In the genomic region with DNA sequence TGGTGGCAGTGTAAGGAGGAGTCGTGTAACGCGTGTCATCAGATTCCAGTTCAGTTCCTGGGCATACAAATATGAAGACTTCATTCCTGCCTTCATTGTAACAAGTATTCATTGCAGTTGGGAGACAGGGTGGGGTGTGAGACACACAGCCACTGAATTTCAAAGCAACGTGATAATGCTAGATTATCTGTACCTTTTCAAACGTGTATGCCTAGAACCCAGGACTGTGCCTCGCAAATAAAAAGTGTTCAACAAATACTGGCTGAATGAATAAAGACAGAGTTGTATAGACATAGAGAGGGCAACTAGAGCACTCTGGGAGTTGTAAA, we compare ENCODE assay signal across 8 cellular contexts. TPM values are rescaled to one million over a fixed set of nuclear protein-coding genes. Genes with fewer than 3 reads are reported as not detected.
DNase-seq lines count a peak whose midpoint lies in the region; ATAC-seq lines count a peak whose summit lies in the region.

No MANE protein-coding gene starts in this region.

- peak overlapping the region; percentile 95 for H3K4me3 ChIP-seq in iPS-15b (ENCODE audit: low read depth, low read length)

- H3K9me3 Mint-ChIP-seq in T-helper 1 cell treated with Interleukin-12 subunit alpha and Interleukin-12 subunit beta and Interleukin-4 antibody, amounts not matched to agents 30 μg/mL and 1 μg/mL, for 36 hours = no peaks in the 10 kb centered on the region
- H3K9me3 Mint-ChIP-seq in activated T-helper 1 cell treated with anti-CD3 and anti-CD28 coated beads, Interleukin-12 subunit alpha, Interleukin-12 subunit beta, Interleukin-2, Interleukin-4 antibody, amounts not matched to agents 30 ng/mL and 10 ng/mL and 1 ng/mL, durations not matched to agents 14 hours and 24 hours and 36 hours = no peaks in the 10 kb centered on the region
- H3K9me3 Mint-ChIP-seq in stimulated activated memory B cell treated with anti-CD40 and anti-IgM and Interleukin-4, amounts not matched to agents 10 μg/mL and 1 μg/mL and 100 μg/mL, for 72 hours = no peaks in the 10 kb centered on the region

- peaks cover 18% of the 10 kb centered on the region for H3K4me1 ChIP-seq in iPS-15b (ENCODE audit: control insufficient read depth, insufficient read depth, low read length)

- no peak overlapping the region for H3K27ac Mint-ChIP-seq in T-helper 1 cell treated with Interleukin-12 subunit alpha and Interleukin-12 subunit beta and Interleukin-4 antibody, amounts not matched to agents 30 μg/mL and 1 μg/mL, for 36 hours
- H3K27ac Mint-ChIP-seq in activated T-helper 1 cell treated with anti-CD3 and anti-CD28 coated beads, Interleukin-12 subunit alpha, Interleukin-12 subunit beta, Interleukin-2, Interleukin-4 antibody, amounts not matched to agents 30 ng/mL and 10 ng/mL and 1 ng/mL, durations not matched to agents 14 hours and 24 hours and 36 hours = peak overlapping the region; percentile 53
- peak overlapping the region; percentile 91 for H3K27ac Mint-ChIP-seq in stimulated activated memory B cell treated with anti-CD40 and anti-IgM and Interleukin-4, amounts not matched to agents 10 μg/mL and 1 μg/mL and 100 μg/mL, for 72 hours

- H3K4me3 Mint-ChIP-seq in T-helper 1 cell treated with Interleukin-12 subunit alpha and Interleukin-12 subunit beta and Interleukin-4 antibody, amounts not matched to agents 30 μg/mL and 1 μg/mL, for 36 hours = peak overlapping the region; percentile 94
- H3K4me3 Mint-ChIP-seq in activated T-helper 1 cell treated with anti-CD3 and anti-CD28 coated beads, Interleukin-12 subunit alpha, Interleukin-12 subunit beta, Interleukin-2, Interleukin-4 antibody, amounts not matched to agents 30 ng/mL and 10 ng/mL and 1 ng/mL, durations not matched to agents 14 hours and 24 hours and 36 hours = peak overlapping the region; percentile 100
- peak overlapping the region; percentile 91 for H3K4me3 Mint-ChIP-seq in stimulated activated memory B cell treated with anti-CD40 and anti-IgM and Interleukin-4, amounts not matched to agents 10 μg/mL and 1 μg/mL and 100 μg/mL, for 72 hours

- H3K27me3 Mint-ChIP-seq in T-helper 1 cell treated with Interleukin-12 subunit alpha and Interleukin-12 subunit beta and Interleukin-4 antibody, amounts not matched to agents 30 μg/mL and 1 μg/mL, for 36 hours (ENCODE audit: low read depth) = peaks cover 11% of the 10 kb centered on the region
- peaks cover 5% of the 10 kb centered on the region for H3K27me3 Mint-ChIP-seq in activated T-helper 1 cell treated with anti-CD3 and anti-CD28 coated beads, Interleukin-12 subunit alpha, Interleukin-12 subunit beta, Interleukin-2, Interleukin-4 antibody, amounts not matched to agents 30 ng/mL and 10 ng/mL and 1 ng/mL, durations not matched to agents 14 hours and 24 hours and 36 hours (ENCODE audit: insufficient read depth)
- H3K27me3 Mint-ChIP-seq in stimulated activated memory B cell treated with anti-CD40 and anti-IgM and Interleukin-4, amounts not matched to agents 10 μg/mL and 1 μg/mL and 100 μg/mL, for 72 hours = no peaks in the 10 kb centered on the region

- DNase-seq in T-helper 1 cell (no peak), NCI-H187 (lab: John Stamatoyannopoulos, UW) (no peak)
- no peak for DNase-seq in activated T-helper 1 cell treated with anti-CD3 and anti-CD28 coated beads, Interleukin-12 subunit alpha, Interleukin-12 subunit beta, Interleukin-2, Interleukin-4 antibody, amounts not matched to agents 30 ng/mL and 10 ng/mL and 1 ng/mL, durations not matched to agents 14 hours and 24 hours and 36 hours (ENCODE audit: low spot score)

- H3K9me3 ChIP-seq in iPS-15b (ENCODE audit: control insufficient read depth, insufficient read depth, low read length) = no peaks in the 10 kb centered on the region

- H3K27me3 ChIP-seq in iPS-15b (ENCODE audit: control insufficient read depth, insufficient read depth, low read length) = no peaks in the 10 kb centered on the region

- H3K4me1 Mint-ChIP-seq in T-helper 1 cell treated with Interleukin-12 subunit alpha and Interleukin-12 subunit beta and Interleukin-4 antibody, amounts not matched to agents 30 μg/mL and 1 μg/mL, for 36 hours (ENCODE audit: low read depth) = peaks cover 51% of the 10 kb centered on the region
- H3K4me1 Mint-ChIP-seq in activated T-helper 1 cell treated with anti-CD3 and anti-CD28 coated beads, Interleukin-12 subunit alpha, Interleukin-12 subunit beta, Interleukin-2, Interleukin-4 antibody, amounts not matched to agents 30 ng/mL and 10 ng/mL and 1 ng/mL, durations not matched to agents 14 hours and 24 hours and 36 hours (ENCODE audit: low read depth) = peaks cover 68% of the 10 kb centered on the region
- peaks cover 54% of the 10 kb centered on the region for H3K4me1 Mint-ChIP-seq in stimulated activated memory B cell treated with anti-CD40 and anti-IgM and Interleukin-4, amounts not matched to agents 10 μg/mL and 1 μg/mL and 100 μg/mL, for 72 hours

- no peak for ATAC-seq in stimulated activated memory B cell treated with anti-CD40 and anti-IgM and Interleukin-4, amounts not matched to agents 10 μg/mL and 1 μg/mL and 100 μg/mL, for 72 hours
- ATAC-seq in HG02981 (IDR thresholded peaks at IDR 0.05; ENCODE audit: unreplicated experiment) (no peak), GM18867 (IDR thresholded peaks at IDR 0.05; ENCODE audit: unreplicated experiment) (no peak)

- peaks cover 10% of the 10 kb centered on the region for H3K36me3 ChIP-seq in iPS-15b (ENCODE audit: control insufficient read depth, insufficient read depth, low read length)

- intact Hi-C loops in activated T-helper 1 cell treated with anti-CD3 and anti-CD28 coated beads, Interleukin-12 subunit alpha, Interleukin-12 subunit beta, Interleukin-2, Interleukin-4 antibody, amounts not matched to agents 30 ng/mL and 10 ng/mL and 1 ng/mL, durations not matched to agents 14 hours and 24 hours and 36 hours (cut with micrococcal nuclease) = loop anchor here (5.0 to 10.0 kb wide), 4 partner anchors 286 to 701 kb away; partner anchors contain the start of genes CD46 and DYRK3

- H3K36me3 Mint-ChIP-seq in T-helper 1 cell treated with Interleukin-12 subunit alpha and Interleukin-12 subunit beta and Interleukin-4 antibody, amounts not matched to agents 30 μg/mL and 1 μg/mL, for 36 hours (ENCODE audit: low read depth) = peaks cover 17% of the 10 kb centered on the region
- H3K36me3 Mint-ChIP-seq in activated T-helper 1 cell treated with anti-CD3 and anti-CD28 coated beads, Interleukin-12 subunit alpha, Interleukin-12 subunit beta, Interleukin-2, Interleukin-4 antibody, amounts not matched to agents 30 ng/mL and 10 ng/mL and 1 ng/mL, durations not matched to agents 14 hours and 24 hours and 36 hours (ENCODE audit: low read depth) = peaks cover 27% of the 10 kb centered on the region
- peaks cover 4% of the 10 kb centered on the region for H3K36me3 Mint-ChIP-seq in stimulated activated memory B cell treated with anti-CD40 and anti-IgM and Interleukin-4, amounts not matched to agents 10 μg/mL and 1 μg/mL and 100 μg/mL, for 72 hours

- no peak overlapping the region for H3K9ac ChIP-seq in iPS-15b (ENCODE audit: low read depth, low read length)

RNA-seq across cellular contexts. Expression of gene YOD1, which starts 0.6 kb away (rescaled TPM):
- total RNA-seq in activated T-helper 1 cell treated with anti-CD3 and anti-CD28 coated beads, Interleukin-12 subunit alpha, Interleukin-12 subunit beta, Interleukin-2, Interleukin-4 antibody, amounts not matched to agents 30 ng/mL and 10 ng/mL and 1 ng/mL, durations not matched to agents 14 hours and 24 hours and 36 hours = 8.4 and 8.7 TPM in 2 replicates

RNA-seq across cellular contexts. Expression of gene PFKFB2, which starts 1.5 kb away (rescaled TPM):
- 2.9 and 4.4 TPM in 2 replicates for total RNA-seq in activated T-helper 1 cell treated with anti-CD3 and anti-CD28 coated beads, Interleukin-12 subunit alpha, Interleukin-12 subunit beta, Interleukin-2, Interleukin-4 antibody, amounts not matched to agents 30 ng/mL and 10 ng/mL and 1 ng/mL, durations not matched to agents 14 hours and 24 hours and 36 hours

RNA-seq across cellular contexts. Expression of gene C1orf116, which starts 19.0 kb away (rescaled TPM):
- not detected in 2 replicates for total RNA-seq in activated T-helper 1 cell treated with anti-CD3 and anti-CD28 coated beads, Interleukin-12 subunit alpha, Interleukin-12 subunit beta, Interleukin-2, Interleukin-4 antibody, amounts not matched to agents 30 ng/mL and 10 ng/mL and 1 ng/mL, durations not matched to agents 14 hours and 24 hours and 36 hours

RNA-seq across cellular contexts. Expression of gene C4BPB, which starts 37.1 kb away (rescaled TPM):
- total RNA-seq in activated T-helper 1 cell treated with anti-CD3 and anti-CD28 coated beads, Interleukin-12 subunit alpha, Interleukin-12 subunit beta, Interleukin-2, Interleukin-4 antibody, amounts not matched to agents 30 ng/mL and 10 ng/mL and 1 ng/mL, durations not matched to agents 14 hours and 24 hours and 36 hours = 2.3 TPM in 2 replicates

RNA-seq across cellular contexts. Expression of gene C4BPA, which starts 52.5 kb away (rescaled TPM):
- not detected in 2 replicates for total RNA-seq in activated T-helper 1 cell treated with anti-CD3 and anti-CD28 coated beads, Interleukin-12 subunit alpha, Interleukin-12 subunit beta, Interleukin-2, Interleukin-4 antibody, amounts not matched to agents 30 ng/mL and 10 ng/mL and 1 ng/mL, durations not matched to agents 14 hours and 24 hours and 36 hours
